ENCODE assay signal across 9 cellular contexts in genomic region chr22:18109410-18110193, GRCh38. TPM values are rescaled to one million over a fixed set of nuclear protein-coding genes. Genes with fewer than 3 reads are reported as not detected.
DNase-seq lines count a peak whose midpoint lies in the region; ATAC-seq, FAIRE-seq and TF ChIP-seq lines count a peak whose summit lies in the region.
"Had no signal": no experiment of that assay in that cellular context is flagged by ENCODE, and none has a peak within 500 bp of the region (broad histone marks: within the 10 kb centered on the region; RNA-seq: fewer than 3 reads in every experiment).

No MANE protein-coding gene starts in this region.

- no peak overlapping the region for H3K4me2 ChIP-seq in K562 (ENCODE audit: insufficient read depth, low read length)

- no peak for TF ChIP-seq CTCF in A673 (conservative IDR thresholded peaks at IDR 0.05; ENCODE audit: low read depth, low read length)
- no peak for TF ChIP-seq CTCF in K562 (IDR thresholded peaks at IDR 0.05 in 2 of 3, conservative IDR thresholded peaks at IDR 0.05 in 1 of 3; ENCODE audit: insufficient read depth in 2 of 3, low read depth in 1 of 3, low read length in 3 of 3)
- no peak for TF ChIP-seq CTCF in testis (IDR thresholded peaks at IDR 0.05)
- no peak for TF ChIP-seq CTCF in GM10248 (IDR thresholded peaks at IDR 0.05; ENCODE audit: control extremely low read depth, extremely low read depth, low read depth, missing control alignments)

- H2AFZ ChIP-seq in K562 (ENCODE audit: low read depth, low read length): no peak overlapping the region

- H3K9me3 ChIP-seq in A673 (ENCODE audit: low read depth, low read length, poor library complexity, severe bottlenecking): no peaks in the 10 kb centered on the region
- H3K9me3 ChIP-seq in K562 (replicated peaks; ENCODE audit: control insufficient read depth, insufficient read depth, low read depth, low read length): no peaks in the 10 kb centered on the region
- no peaks in the 10 kb centered on the region for H3K9me3 ChIP-seq in mucosa of rectum (ENCODE audit: control insufficient read depth in 2 of 2, low read length in 2 of 2)
- H3K9me3 ChIP-seq in testis: no peaks in the 10 kb centered on the region

- POLR2A ChIA-PET in A673 (lab: Charles Lee; ENCODE audit: low non-redundant PET) (no interaction called here), K562 (lab: Yijun Ruan, JAX) (interaction anchor here (0.6 kb wide), 1 partner anchor 18 kb away, joined by 3 read pairs; no protein-coding TSS in a partner anchor), GM10248 (lab: Yijun Ruan, JAX) (interaction anchor here (0.6 kb wide), 1 partner anchor 25 kb away, joined by 4 read pairs; no protein-coding TSS in a partner anchor)

- H3K27me3 ChIP-seq in A673 (replicated peaks; ENCODE audit: insufficient read depth, low read depth, low read length, poor library complexity) (no peaks in the 10 kb centered on the region), K562 (ENCODE audit: control insufficient read depth in 2 of 2, insufficient read depth in 2 of 2, low read length in 2 of 2) (peaks cover 2 to 15% of the 10 kb centered on the region in 2 experiments; a peak in 1 of 5 replicates), mucosa of rectum (ENCODE audit: control insufficient read depth in 2 of 2, insufficient read depth in 2 of 2, low read length in 2 of 2) (peaks cover 15 to 19% of the 10 kb centered on the region in 2 donors), testis (no peaks in the 10 kb centered on the region)

- H3K4me1 ChIP-seq in A673 (ENCODE audit: insufficient read depth, low read length, poor library complexity, severe bottlenecking): no peaks in the 10 kb centered on the region
- H3K4me1 ChIP-seq in K562 (replicated peaks in 1 of 2; ENCODE audit: control insufficient read depth in 2 of 2, insufficient read depth in 2 of 2, low read length in 2 of 2): peaks cover 0 to 8% of the 10 kb centered on the region in 2 experiments; a peak in 2 of 5 replicates
- peaks cover 0 to 9% of the 10 kb centered on the region in 2 donors for H3K4me1 ChIP-seq in mucosa of rectum (ENCODE audit: control insufficient read depth in 2 of 2, insufficient read depth in 2 of 2, low read length in 2 of 2)
- peaks cover 12% of the 10 kb centered on the region for H3K4me1 ChIP-seq in testis

- intact Hi-C loops in A673 (cut with micrococcal nuclease; ENCODE audit: unreplicated experiment): no loop called here
- intact Hi-C loops in K562 (cut with micrococcal nuclease): loop anchor here (10.0 kb wide), 1 partner anchor 85 kb away; the partner anchor contains the start of gene MICAL3
- intact Hi-C loops in testis (cut with DNase I; ENCODE audit: low total_unique reads): no loop called here

- CTCF ChIA-PET in A673 (lab: Charles Lee) (no interaction called here), K562 (lab: Yijun Ruan, JAX; ENCODE audit: low intra/inter-chr PET ratio) (no interaction called here), GM10248 (lab: Yijun Ruan, JAX) (interaction anchor here (0.8 to 1.7 kb wide), 2 partner anchors 34 kb away, joined by 4 to 5 read pairs; no protein-coding TSS in a partner anchor)

- H3K9ac ChIP-seq in K562 (ENCODE audit: insufficient read depth in 1 of 2, low read depth in 2 of 2, low read length in 2 of 2) (no peak overlapping the region), mucosa of rectum (ENCODE audit: low read depth in 1 of 2, low read length in 2 of 2) (no peak overlapping the region)

- H3K27ac ChIP-seq in A673 (ENCODE audit: low read depth, low read length, poor library complexity, severe bottlenecking): no peak overlapping the region
- H3K27ac ChIP-seq in K562 (ENCODE audit: extremely low read depth, low read depth, low read length): no peak overlapping the region
- no peak overlapping the region for H3K27ac ChIP-seq in mucosa of rectum (ENCODE audit: low read depth in 2 of 2, low read length in 2 of 2)
- no peak overlapping the region for H3K27ac ChIP-seq in testis

- in situ Hi-C loops in K562 (cut with MboI): no loop called here

- no peaks in the 10 kb centered on the region for H3K9me1 ChIP-seq in K562 (ENCODE audit: control insufficient read depth, insufficient read depth, low read length)

- no TSS peak for BruUV-seq in A673 (replicated peaks; lab: Mats Ljungman, UMichigan)
- BruUV-seq in K562 (replicated peaks; lab: Mats Ljungman, UMichigan): no TSS peak

- no peak for DNase-seq in A673 (ENCODE audit: low spot score)
- no peak for DNase-seq in K562 (ENCODE audit: extremely low read depth in 1 of 4, low spot score in 3 of 4)
- no peak for DNase-seq in testis
- no peak for DNase-seq in GM10248 (ENCODE audit: extremely low spot score)
- DNase-seq in GM19238 (ENCODE audit: insufficient read length, low spot score): no peak
- DNase-seq: activated effector memory CD4-positive, alpha-beta T cell treated with Interleukin-2 at 50 U/mL for 16 hours had no signal

- TF ChIP-seq POLR2A in K562 (conservative IDR thresholded peaks at IDR 0.05) (no peak), testis (IDR thresholded peaks at IDR 0.05) (no peak)

- peak overlapping the region; percentile 46 for H3K4me3 ChIP-seq in A673 (ENCODE audit: low read depth, low read length, poor library complexity, severe bottlenecking)
- H3K4me3 ChIP-seq in K562: no peak overlapping the region
- peak overlapping the region; percentile 41 to 48 for H3K4me3 ChIP-seq in mucosa of rectum (ENCODE audit: low read length in 2 of 2)
- H3K4me3 ChIP-seq in testis: peak overlapping the region in 1 of 2 donors; percentile 59

- H4K20me1 ChIP-seq in K562 (replicated peaks; ENCODE audit: control insufficient read depth, insufficient read depth, low read length): 0 out of 2 replicates have a peak, but pooled peaks cover 3% of the 10 kb centered on the region

- peak; percentile 11 for ATAC-seq in GM18511 (IDR thresholded peaks at IDR 0.05; ENCODE audit: unreplicated experiment)
- ATAC-seq in K562: no peak
- ATAC-seq in HG02588 (IDR thresholded peaks at IDR 0.05; ENCODE audit: unreplicated experiment): no peak

- TF ChIP-seq RAD21 in K562 (CRISPR knock-in tag; conservative IDR thresholded peaks at IDR 0.05 in 1 of 2, IDR thresholded peaks at IDR 0.05 in 1 of 2): no peak

- H3K36me3 ChIP-seq in A673 (ENCODE audit: insufficient read depth, low read length, poor library complexity, severe bottlenecking) (no peaks in the 10 kb centered on the region), K562 (ENCODE audit: control insufficient read depth, insufficient read depth, low read length) (no peaks in the 10 kb centered on the region), mucosa of rectum (ENCODE audit: control insufficient read depth in 2 of 2, insufficient read depth in 2 of 2, low read length in 2 of 2) (peaks cover 0 to 2% of the 10 kb centered on the region in 2 donors), testis (ENCODE audit: low read depth, missing control alignments) (no peaks in the 10 kb centered on the region)

- FAIRE-seq in K562 (lab: Jason Lieb, UNC): no peak

- H3K79me2 ChIP-seq in K562 (ENCODE audit: control insufficient read depth, insufficient read depth, low read length): no peaks in the 10 kb centered on the region

- WGBS in K562 (ENCODE audit: insufficient coverage, low coverage, missing lambda C conversion rate): 39% methylated on average over 14 of the region's 14 CpGs
- 40 to 53% methylated on average over 14 of the region's 14 CpGs for WGBS in testis, 2 donors

- TF ChIP-seq EP300 in K562 (IDR thresholded peaks at IDR 0.05; ENCODE audit: low read length): no peak

RNA-seq across cellular contexts. Expression of gene TUBA8, which starts 1.0 kb away (rescaled TPM):
- total RNA-seq in A673 (2021) (3.0 and 3.1 TPM in 2 replicates), K562 (2014; rRNA removed) (0.73 and 0.78 TPM in 2 replicates), K562 (2014; rRNA removed; fragmentation: Illumina TruSeq; extraction: Trizol) (0.48 and 0.65 TPM in 2 replicates), K562 (2015; rRNA removed; fragmentation: Illumina TruSeq; extraction: Trizol) (0.53 and 0.76 TPM in 2 replicates), K562 (2021) (1.0 and 1.4 TPM in 2 replicates), testis (10 to 100 TPM; 17.2 to 60.5 TPM)
- total RNA-seq in K562 (2011; cell fraction: chromatin; rRNA removed; ENCODE audit: low replicate concordance): 1.1 and 2.5 TPM in 2 replicates
- 0.79 and 1.7 TPM in 2 replicates for total RNA-seq in K562 (2011; cell fraction: nucleolus; rRNA removed)
- 1.1 and 1.3 TPM in 2 replicates for total RNA-seq in K562 (2011; cell fraction: nucleoplasm; rRNA removed)
- polyA plus RNA-seq in K562 (2011; rRNA removed) (0.65 and 1.2 TPM in 2 replicates), K562 (2014; fragmentation: Illumina TruSeq; extraction: Trizol) (0.86 and 1.1 TPM in 2 replicates), K562 (2014; fragmentation: Nextera tagmentation; extraction: Ambion mirVana) (under 1 TPM; 0.07 to 0.28 TPM), K562 (2014; rRNA removed) (0.60 and 1.3 TPM in 2 replicates), testis (ENCODE audit: insufficient read depth, low read depth, low replicate concordance) (66.6 TPM)
- polyA plus RNA-seq in K562 (2011; cell fraction: cytosol; rRNA removed): 1.0 and 2.3 TPM in 2 replicates
- polyA plus RNA-seq in K562 (2011; cell fraction: nucleus; rRNA removed): 2.6 and 3.3 TPM in 2 replicates
- 0.13 and 0.28 TPM in 2 replicates for polyA plus RNA-seq in K562 (2012)
- polyA minus RNA-seq in K562 (2011; rRNA and poly(A)+ RNA removed): 0.51 and 0.56 TPM in 2 replicates
- 0.91 TPM in 1 of 2 replicates, not detected in the other for polyA minus RNA-seq in K562 (2011; cell fraction: cytosol; rRNA and poly(A)+ RNA removed)
- polyA minus RNA-seq in K562 (2011; cell fraction: nucleus; rRNA and poly(A)+ RNA removed): 0.11 and 0.40 TPM in 2 replicates

RNA-seq across cellular contexts. Expression of gene PEX26, which starts 31.8 kb away (rescaled TPM):
- 36.9 and 38.3 TPM in 2 replicates for total RNA-seq in A673 (2021)
- 19.0 and 32.2 TPM in 2 replicates for total RNA-seq in K562 (2011; cell fraction: chromatin; rRNA removed; ENCODE audit: low replicate concordance)
- total RNA-seq in K562 (2011; cell fraction: nucleolus; rRNA removed): 21.4 and 24.3 TPM in 2 replicates
- total RNA-seq in K562 (2011; cell fraction: nucleoplasm; rRNA removed): 22.4 and 37.3 TPM in 2 replicates
- 17.4 and 23.3 TPM in 2 replicates for total RNA-seq in K562 (2014; rRNA removed)
- total RNA-seq in K562 (2014; rRNA removed; fragmentation: Illumina TruSeq; extraction: Trizol): 14.4 and 15.6 TPM in 2 replicates
- 12.6 and 13.3 TPM in 2 replicates for total RNA-seq in K562 (2015; rRNA removed; fragmentation: Illumina TruSeq; extraction: Trizol)
- 35.8 and 39.6 TPM in 2 replicates for total RNA-seq in K562 (2021)
- 19.0 and 21.9 TPM in 2 replicates for polyA plus RNA-seq in K562 (2011; rRNA removed)
- polyA plus RNA-seq in K562 (2011; cell fraction: cytosol; rRNA removed): 21.6 and 31.5 TPM in 2 replicates
- 17.8 and 23.4 TPM in 2 replicates for polyA plus RNA-seq in K562 (2011; cell fraction: nucleus; rRNA removed)
- 18.4 and 21.4 TPM in 2 replicates for polyA plus RNA-seq in K562 (2012)
- polyA plus RNA-seq in K562 (2014; fragmentation: Illumina TruSeq; extraction: Trizol): 20.5 and 21.0 TPM in 2 replicates
- under 1 TPM; 0.35 to 0.72 TPM for polyA plus RNA-seq in K562 (2014; fragmentation: Nextera tagmentation; extraction: Ambion mirVana)
- polyA plus RNA-seq in K562 (2014; rRNA removed): 19.5 and 23.1 TPM in 2 replicates
- 14.3 and 21.6 TPM in 2 replicates for polyA minus RNA-seq in K562 (2011; rRNA and poly(A)+ RNA removed)
- 12.3 and 19.2 TPM in 2 replicates for polyA minus RNA-seq in K562 (2011; cell fraction: cytosol; rRNA and poly(A)+ RNA removed)
- 8.6 and 12.6 TPM in 2 replicates for polyA minus RNA-seq in K562 (2011; cell fraction: nucleus; rRNA and poly(A)+ RNA removed)
- total RNA-seq in testis: 10 to 100 TPM; 29.1 to 33.4 TPM
- polyA plus RNA-seq in testis (ENCODE audit: insufficient read depth, low read depth, low replicate concordance): 16.8 TPM

RNA-seq across cellular contexts. Expression of gene USP18, which starts 40.4 kb away (rescaled TPM):
- total RNA-seq in A673 (2021) (24.6 and 24.9 TPM in 2 replicates), K562 (2014; rRNA removed) (1.2 TPM in 2 replicates), K562 (2014; rRNA removed; fragmentation: Illumina TruSeq; extraction: Trizol) (0.26 and 0.73 TPM in 2 replicates), K562 (2015; rRNA removed; fragmentation: Illumina TruSeq; extraction: Trizol) (0.76 and 0.79 TPM in 2 replicates), K562 (2021) (0.62 and 0.63 TPM in 2 replicates), testis (1 to 10 TPM; 5.9 to 6.8 TPM)
- total RNA-seq in K562 (2011; cell fraction: chromatin; rRNA removed; ENCODE audit: low replicate concordance): 0.19 and 0.21 TPM in 2 replicates
- 0.26 and 0.33 TPM in 2 replicates for total RNA-seq in K562 (2011; cell fraction: nucleolus; rRNA removed)
- total RNA-seq in K562 (2011; cell fraction: nucleoplasm; rRNA removed): 0.29 TPM in 1 of 2 replicates, not detected in the other
- polyA plus RNA-seq in K562 (2011; rRNA removed) (0.38 and 0.56 TPM in 2 replicates), K562 (2014; fragmentation: Illumina TruSeq; extraction: Trizol) (0.85 and 0.87 TPM in 2 replicates), K562 (2014; fragmentation: Nextera tagmentation; extraction: Ambion mirVana) (under 1 TPM; 0.30 to 0.55 TPM), K562 (2014; rRNA removed) (0.56 and 0.65 TPM in 2 replicates), testis (ENCODE audit: insufficient read depth, low read depth, low replicate concordance) (5.4 TPM)
- polyA plus RNA-seq in K562 (2011; cell fraction: cytosol; rRNA removed): 0.31 and 0.48 TPM in 2 replicates
- polyA plus RNA-seq in K562 (2011; cell fraction: nucleus; rRNA removed): 0.24 and 0.50 TPM in 2 replicates
- polyA plus RNA-seq in K562 (2012): 1.3 and 2.6 TPM in 2 replicates
- polyA minus RNA-seq in K562 (2011; rRNA and poly(A)+ RNA removed): 0.36 and 0.63 TPM in 2 replicates
- not detected in 2 replicates for polyA minus RNA-seq in K562 (2011; cell fraction: cytosol; rRNA and poly(A)+ RNA removed)
- polyA minus RNA-seq in K562 (2011; cell fraction: nucleus; rRNA and poly(A)+ RNA removed): not detected in 2 replicates
